Comparison of ENCODE assay signal across 26 cellular contexts in the genomic region with DNA sequence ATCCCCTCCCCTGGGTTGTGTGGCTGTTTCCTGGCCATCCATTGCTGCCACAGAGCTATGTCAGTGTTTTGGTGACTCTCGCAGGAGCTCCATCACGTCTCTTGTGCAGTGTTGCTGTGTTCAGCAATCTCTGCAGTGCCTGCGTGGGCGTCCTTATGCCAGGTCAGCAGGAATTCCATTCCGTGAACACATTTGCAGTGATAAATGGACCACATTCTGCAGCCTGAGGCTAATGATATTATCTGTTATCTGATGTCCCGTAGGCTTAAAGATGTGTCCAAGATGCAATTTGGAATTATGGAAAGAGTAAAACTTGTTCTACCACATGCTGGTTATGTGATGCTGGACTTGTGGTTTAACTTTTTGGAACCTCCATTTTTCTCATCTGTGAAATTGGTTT. TPM values are rescaled to one million over a fixed set of nuclear protein-coding genes. Genes with fewer than 3 reads are reported as not detected.
A peak's percentile ranks its signal among the peaks of the same experiment; 100 is the strongest.
DNase-seq lines count a peak whose midpoint lies in the region; ATAC-seq, FAIRE-seq and TF ChIP-seq lines count a peak whose summit lies in the region.
"Had no signal": no experiment of that assay in that cellular context is flagged by ENCODE, and none has a peak within 500 bp of the region (broad histone marks: within the 10 kb centered on the region; RNA-seq: fewer than 3 reads in every experiment).

No MANE protein-coding gene starts in this region.

- no peaks in the 10 kb centered on the region for H3K36me3 ChIP-seq in K562 (ENCODE audit: control insufficient read depth, insufficient read depth, low read length)
- H3K36me3 ChIP-seq in parathyroid adenoma (ENCODE audit: control insufficient read depth, insufficient read depth, low read length), result peaks cover 1% of the 10 kb centered on the region
- no peaks in the 10 kb centered on the region for H3K36me3 ChIP-seq in kidney (ENCODE audit: control insufficient read depth in 1 of 2, insufficient read depth in 2 of 2, low read length in 2 of 2)
- H3K36me3 ChIP-seq: SJSA1 had no signal

- 19% methylated on average over 6 of the region's 6 CpGs for WGBS in K562 (ENCODE audit: insufficient coverage, low coverage, missing lambda C conversion rate)

- peak; percentile 29 for DNase-seq in activated CD4-positive, alpha-beta T cell treated with anti-CD3 and anti-CD28 coated beads, Interleukin-2, amount 10 ng/mL, durations not matched to agents 24 days and 14 days
- no peak for DNase-seq in activated CD4-positive, alpha-beta T cell treated with anti-CD3 and anti-CD28 coated beads, Interleukin-2, amount 50 U/mL, for 48 hours
- DNase-seq in K562 (ENCODE audit: extremely low read depth in 1 of 4, low spot score in 3 of 4), result no peak
- no peak for DNase-seq in kidney
- no peak for DNase-seq in left colon
- DNase-seq: 8988T; ACHN; DMS153; DND-41; MM.1S; NCI-H2029 treated with DMSO at 0.1 percent for 48 hours; NCI-H446 treated with DMSO at 0.1 percent for 48 hours; NCI-H82; NK-92 treated with Interleukin-12 subunit alpha and Interleukin-12 subunit beta, amount 100 ng/mL, for 24 hours; PC-9; Right ventricle myocardium superior; RPMI8226 had no signal

- no peak overlapping the region for H3K27ac Mint-ChIP-seq in activated CD4-positive, alpha-beta T cell treated with anti-CD3 and anti-CD28 coated beads, Interleukin-2, amount 10 ng/mL, durations not matched to agents 24 days and 14 days

- no peaks in the 10 kb centered on the region for H3K36me3 Mint-ChIP-seq in activated CD4-positive, alpha-beta T cell treated with anti-CD3 and anti-CD28 coated beads, Interleukin-2, amount 10 ng/mL, durations not matched to agents 24 days and 14 days (ENCODE audit: low read depth)

- intact Hi-C loops in activated CD4-positive, alpha-beta T cell treated with anti-CD3 and anti-CD28 coated beads, Interleukin-2, amount 10 ng/mL, durations not matched to agents 24 days and 14 days (cut with micrococcal nuclease), result no loop called here
- intact Hi-C loops in K562 (cut with micrococcal nuclease), result no loop called here
- intact Hi-C loops in kidney (cut with DNase I), result no loop called here
- intact Hi-C loops in left colon (cut with DNase I, micrococcal nuclease), result no loop called here

- TF ChIP-seq POLR2A in K562 (conservative IDR thresholded peaks at IDR 0.05), result no peak

- TF ChIP-seq EP300 in K562 (IDR thresholded peaks at IDR 0.05; ENCODE audit: low read length), result no peak

- H3K79me2 ChIP-seq in K562 (ENCODE audit: control insufficient read depth, insufficient read depth, low read length) (no peaks in the 10 kb centered on the region), parathyroid adenoma (no peaks in the 10 kb centered on the region)

- TF ChIP-seq RAD21 in K562 (CRISPR knock-in tag; conservative IDR thresholded peaks at IDR 0.05 in 1 of 2, IDR thresholded peaks at IDR 0.05 in 1 of 2), result no peak

- H3K9ac ChIP-seq in K562 (ENCODE audit: insufficient read depth in 1 of 2, low read depth in 2 of 2, low read length in 2 of 2) (no peak overlapping the region), parathyroid adenoma (no peak overlapping the region), kidney (ENCODE audit: low read length in 2 of 2) (no peak overlapping the region)
- H3K9ac ChIP-seq: KMS-11 had no signal

- BruUV-seq in K562 (replicated peaks; lab: Mats Ljungman, UMichigan), result no TSS peak

- no peak overlapping the region for H3K27ac ChIP-seq in K562 (ENCODE audit: extremely low read depth, low read depth, low read length)
- H3K27ac ChIP-seq in parathyroid adenoma, result peak overlapping the region; percentile 96
- H3K27ac ChIP-seq in kidney (ENCODE audit: low read depth in 2 of 2, low read length in 2 of 2), result no peak overlapping the region
- H3K27ac ChIP-seq: KMS-11, PC-9, SJSA1 had no signal

- no peaks in the 10 kb centered on the region for H4K20me1 ChIP-seq in K562 (replicated peaks; ENCODE audit: control insufficient read depth, insufficient read depth, low read length)

- POLR2A ChIA-PET in K562 (lab: Yijun Ruan, JAX), result no interaction called here

- H3K4me3 ChIP-seq in K562, result no peak overlapping the region
- peak overlapping the region; percentile 23 for H3K4me3 ChIP-seq in parathyroid adenoma (ENCODE audit: low read depth, low read length)
- no peak overlapping the region for H3K4me3 ChIP-seq in kidney (ENCODE audit: low read length in 2 of 2)
- H3K4me3 ChIP-seq: PC-9, SJSA1 had no signal

- no peaks in the 10 kb centered on the region for H3K9me1 ChIP-seq in K562 (ENCODE audit: control insufficient read depth, insufficient read depth, low read length)

- FAIRE-seq in K562 (lab: Jason Lieb, UNC) (no peak), kidney (lab: Jason Lieb, UNC) (no peak)
- FAIRE-seq: GM12892, HTR-8/SVneo had no signal

- CTCF ChIA-PET in K562 (lab: Yijun Ruan, JAX; ENCODE audit: low intra/inter-chr PET ratio), result no interaction called here

- no peak overlapping the region for H3K4me3 Mint-ChIP-seq in activated CD4-positive, alpha-beta T cell treated with anti-CD3 and anti-CD28 coated beads, Interleukin-2, amount 10 ng/mL, durations not matched to agents 24 days and 14 days

- no peaks in the 10 kb centered on the region for H3K27me3 ChIP-seq in K562 (ENCODE audit: control insufficient read depth in 2 of 2, insufficient read depth in 2 of 2, low read length in 2 of 2)
- H3K27me3 ChIP-seq in parathyroid adenoma (ENCODE audit: control insufficient read depth, insufficient read depth, low read length), result no peaks in the 10 kb centered on the region
- H3K27me3 ChIP-seq: SJSA1 had no signal

- in situ Hi-C loops in K562 (cut with MboI), result no loop called here

- H3K4me1 Mint-ChIP-seq in activated CD4-positive, alpha-beta T cell treated with anti-CD3 and anti-CD28 coated beads, Interleukin-2, amount 10 ng/mL, durations not matched to agents 24 days and 14 days, result no peaks in the 10 kb centered on the region

- no peak overlapping the region for H3K4me2 ChIP-seq in K562 (ENCODE audit: insufficient read depth, low read length)
- H3K4me2 ChIP-seq in parathyroid adenoma (ENCODE audit: low read length), result peak overlapping the region; percentile 58
- H3K4me2 ChIP-seq: KMS-11, PC-9 had no signal

- ATAC-seq in K562 (no peak), HG03571 (IDR thresholded peaks at IDR 0.05; ENCODE audit: unreplicated experiment) (no peak), left colon (no peak)
- ATAC-seq: HCT116 had no signal

- no peaks in the 10 kb centered on the region for H3K9me3 Mint-ChIP-seq in activated CD4-positive, alpha-beta T cell treated with anti-CD3 and anti-CD28 coated beads, Interleukin-2, amount 10 ng/mL, durations not matched to agents 24 days and 14 days

- TF ChIP-seq CTCF in K562 (IDR thresholded peaks at IDR 0.05 in 2 of 3, conservative IDR thresholded peaks at IDR 0.05 in 1 of 3; ENCODE audit: insufficient read depth in 2 of 3, low read depth in 1 of 3, low read length in 3 of 3) (no peak), parathyroid adenoma (IDR thresholded peaks at IDR 0.05) (no peak), kidney (IDR thresholded peaks at IDR 0.05; ENCODE audit: borderline replicate concordance, extremely low read depth, insufficient read depth) (no peak)

- H2AFZ ChIP-seq in K562 (ENCODE audit: low read depth, low read length) (no peak overlapping the region), parathyroid adenoma (peak overlapping the region; percentile 54)
- H2AFZ ChIP-seq: PC-9 had no signal

- peaks cover 2% of the 10 kb centered on the region for H3K27me3 Mint-ChIP-seq in activated CD4-positive, alpha-beta T cell treated with anti-CD3 and anti-CD28 coated beads, Interleukin-2, amount 10 ng/mL, durations not matched to agents 24 days and 14 days

- H3K9me3 ChIP-seq in K562 (replicated peaks; ENCODE audit: control insufficient read depth, insufficient read depth, low read depth, low read length) (no peaks in the 10 kb centered on the region), parathyroid adenoma (ENCODE audit: control insufficient read depth, low read length) (no peaks in the 10 kb centered on the region), kidney (ENCODE audit: control insufficient read depth in 1 of 2, low read length in 2 of 2) (no peaks in the 10 kb centered on the region)
- H3K9me3 ChIP-seq: SJSA1 had no signal

- H3K4me1 ChIP-seq in K562 (replicated peaks in 1 of 2; ENCODE audit: control insufficient read depth in 2 of 2, insufficient read depth in 2 of 2, low read length in 2 of 2) (no peaks in the 10 kb centered on the region; a peak in 1 of 5 replicates), parathyroid adenoma (peaks cover 72% of the 10 kb centered on the region), kidney (ENCODE audit: control insufficient read depth in 1 of 2, insufficient read depth in 1 of 2, low read depth in 1 of 2, low read length in 2 of 2) (no peaks in the 10 kb centered on the region)
- H3K4me1 ChIP-seq: SJSA1 had no signal

TF ChIP-seq in K562, 482 proteins besides CTCF, POLR2A, EP300 and RAD21 (continues in another document):
- TF ChIP-seq ZNF212 (CRISPR knock-in tag; IDR thresholded peaks at IDR 0.05) (no peak), SLC30A9 (CRISPR knock-in tag; IDR thresholded peaks at IDR 0.05) (no peak), PTBP1 (IDR thresholded peaks at IDR 0.05; ENCODE audit: low read depth, low read length) (no peak), ZNF780A (CRISPR knock-in tag; IDR thresholded peaks at IDR 0.05) (no peak), ZNF184 (CRISPR knock-in tag; IDR thresholded peaks at IDR 0.05) (no peak)

RNA-seq across cellular contexts. Expression of a gene that starts 25.5 kb away (rescaled TPM):
- not detected in 2 replicates for total RNA-seq in activated CD4-positive, alpha-beta T cell treated with anti-CD3 and anti-CD28 coated beads, Interleukin-2, amount 10 ng/mL, durations not matched to agents 24 days and 14 days
- total RNA-seq in K562 (2011; cell fraction: chromatin; rRNA removed; ENCODE audit: low replicate concordance), result 0.05 and 0.21 TPM in 2 replicates
- total RNA-seq in K562 (2011; cell fraction: nucleolus; rRNA removed), result not detected in 2 replicates
- total RNA-seq in K562 (2011; cell fraction: nucleoplasm; rRNA removed), result 0.08 TPM in 1 of 2 replicates, not detected in the other
- total RNA-seq in K562 (2014; rRNA removed), result not detected in 2 replicates
- total RNA-seq in K562 (2014; rRNA removed; fragmentation: Illumina TruSeq; extraction: Trizol), result 0.04 TPM in 1 of 2 replicates, not detected in the other
- total RNA-seq in K562 (2015; rRNA removed; fragmentation: Illumina TruSeq; extraction: Trizol), result 0.04 TPM in 2 replicates
- total RNA-seq in K562 (2021), result not detected in 2 replicates
- 0.03 TPM in 2 replicates for polyA plus RNA-seq in K562 (2011; rRNA removed)
- 0.01 TPM in 1 of 2 replicates, not detected in the other for polyA plus RNA-seq in K562 (2011; cell fraction: cytosol; rRNA removed)
- polyA plus RNA-seq in K562 (2011; cell fraction: nucleus; rRNA removed), result 0.04 TPM in 2 replicates
- 0.03 and 0.06 TPM in 2 replicates for polyA plus RNA-seq in K562 (2012)
- polyA plus RNA-seq in K562 (2014; fragmentation: Illumina TruSeq; extraction: Trizol), result 0.01 and 0.03 TPM in 2 replicates
- not detected for polyA plus RNA-seq in K562 (2014; fragmentation: Nextera tagmentation; extraction: Ambion mirVana)
- polyA plus RNA-seq in K562 (2014; rRNA removed), result 0.03 TPM in 1 of 2 replicates, not detected in the other
- 0.04 and 0.06 TPM in 2 replicates for polyA minus RNA-seq in K562 (2011; rRNA and poly(A)+ RNA removed)
- not detected in 2 replicates for polyA minus RNA-seq in K562 (2011; cell fraction: cytosol; rRNA and poly(A)+ RNA removed)
- under 0.01 and 0.11 TPM in 2 replicates for polyA minus RNA-seq in K562 (2011; cell fraction: nucleus; rRNA and poly(A)+ RNA removed)
- 0.25 TPM for total RNA-seq in kidney
- not detected for polyA plus RNA-seq in kidney (ENCODE audit: insufficient read depth, low read depth, low replicate concordance)
- not detected for total RNA-seq in left colon
- total RNA-seq: H4, PC-9, SJSA1 had no signal
- polyA plus RNA-seq: BJ had no signal
